Comparison of ENCODE assay signal across 13 cellular contexts in the genomic region with DNA sequence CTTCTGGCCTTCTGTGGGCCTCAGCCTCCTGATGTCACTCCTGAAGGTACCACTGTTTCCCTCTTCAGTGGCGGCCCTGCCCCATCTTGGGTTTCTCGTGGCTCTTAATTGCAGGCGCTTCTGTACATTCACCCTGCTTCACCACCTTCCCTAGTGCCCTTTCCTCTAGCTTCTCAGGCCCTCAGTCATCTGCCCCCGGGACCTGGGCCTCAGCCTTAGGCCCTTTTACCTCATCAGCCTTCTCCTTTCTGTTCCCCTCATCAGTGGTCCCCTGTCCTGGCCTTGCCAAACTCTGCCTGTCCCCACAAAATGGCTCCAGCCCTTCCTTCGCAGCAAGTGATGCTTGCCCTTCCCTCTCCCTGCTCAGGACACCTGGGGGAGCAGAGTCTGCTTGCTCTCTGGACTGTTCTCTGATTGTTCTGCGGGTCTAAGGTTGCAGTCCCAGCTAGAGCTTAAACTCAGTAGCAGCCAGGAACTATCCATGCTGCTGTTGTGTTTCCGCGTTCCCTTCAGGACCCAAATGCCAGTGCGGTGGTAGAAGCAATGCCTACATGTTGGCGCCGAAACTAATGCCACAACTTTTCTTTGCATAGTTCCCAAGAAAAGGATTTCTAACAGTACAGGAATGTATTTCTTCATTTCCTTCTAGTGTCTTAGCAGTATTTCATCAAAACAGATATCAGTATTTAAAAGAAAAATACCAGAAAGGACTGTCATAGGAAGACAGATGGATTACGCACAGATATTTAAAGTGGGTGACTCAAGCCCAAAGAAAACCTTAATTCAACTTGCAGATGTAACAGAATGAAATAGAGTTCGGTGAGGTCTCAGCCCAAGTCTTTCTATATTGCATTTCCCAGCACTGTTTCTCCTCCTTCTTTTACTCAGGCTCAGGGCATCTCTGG. TPM values are rescaled to one million over a fixed set of nuclear protein-coding genes. Genes with fewer than 3 reads are reported as not detected.
A peak's percentile ranks its signal among the peaks of the same experiment; 100 is the strongest.
DNase-seq lines count a peak whose midpoint lies in the region; ATAC-seq and TF ChIP-seq lines count a peak whose summit lies in the region.
"Had no signal": no experiment of that assay in that cellular context is flagged by ENCODE, and none has a peak within 500 bp of the region (broad histone marks: within the 10 kb centered on the region; RNA-seq: fewer than 3 reads in every experiment).

No MANE protein-coding gene starts in this region.

- ATAC-seq in HG03442 (IDR thresholded peaks at IDR 0.05; ENCODE audit: unreplicated experiment) = no peak

- no peak overlapping the region for H3K4me3 Mint-ChIP-seq in glutamatergic neuron (ENCODE audit: unreplicated experiment)
- H3K4me3 Mint-ChIP-seq in activated T-helper 1 cell treated with anti-CD3 and anti-CD28 coated beads, Interleukin-12 subunit alpha, Interleukin-12 subunit beta, Interleukin-2, Interleukin-4 antibody, amounts not matched to agents 30 ng/mL and 10 ng/mL and 1 ng/mL, durations not matched to agents 14 hours and 24 hours and 36 hours = no peak overlapping the region
- H3K4me3 Mint-ChIP-seq: CD4-positive, alpha-beta memory T cell had no signal

- H3K4me3 ChIP-seq in AG04450 (ENCODE audit: low read depth, low read length) (no peak overlapping the region; the same call in 1 of the 2 replicates), WERI-Rb-1 (ENCODE audit: low read depth, low read length) (no peak overlapping the region)
- H3K4me3 ChIP-seq: SJCRH30 had no signal

- POLR2A ChIA-PET in AG04450 (lab: Yijun Ruan, JAX) = interaction anchor here (1.3 kb wide), 1 partner anchor 55 kb away, joined by 3 read pairs; no protein-coding TSS in a partner anchor

- H3K27ac ChIP-seq in AG04450 (ENCODE audit: low read depth, low read length) = peak overlapping the region; percentile 99
- no peak overlapping the region for H3K27ac ChIP-seq in WERI-Rb-1
- no peak overlapping the region for H3K27ac ChIP-seq in caudate nucleus (ENCODE audit: low read depth, low read length)
- H3K27ac ChIP-seq: SJCRH30 had no signal

- H3K27me3 Mint-ChIP-seq in glutamatergic neuron (ENCODE audit: unreplicated experiment) = peaks cover 2% of the 10 kb centered on the region
- H3K27me3 Mint-ChIP-seq in activated T-helper 1 cell treated with anti-CD3 and anti-CD28 coated beads, Interleukin-12 subunit alpha, Interleukin-12 subunit beta, Interleukin-2, Interleukin-4 antibody, amounts not matched to agents 30 ng/mL and 10 ng/mL and 1 ng/mL, durations not matched to agents 14 hours and 24 hours and 36 hours (ENCODE audit: insufficient read depth) = no peaks in the 10 kb centered on the region
- H3K27me3 Mint-ChIP-seq: CD4-positive, alpha-beta memory T cell had no signal

- H3K9me3 ChIP-seq in AG04450 (ENCODE audit: control insufficient read depth, insufficient read depth, low read length) = peaks cover 5% of the 10 kb centered on the region
- no peaks in the 10 kb centered on the region for H3K9me3 ChIP-seq in WERI-Rb-1 (ENCODE audit: severe bottlenecking)
- H3K9me3 ChIP-seq: SJCRH30 had no signal

- TF ChIP-seq CTCF in AG04450 (IDR thresholded peaks at IDR 0.05; ENCODE audit: low read depth, low read length) (no peak), glutamatergic neuron (IDR thresholded peaks at IDR 0.05; ENCODE audit: partially characterized antibody, unreplicated experiment) (no peak), WERI-Rb-1 (IDR thresholded peaks at IDR 0.05; ENCODE audit: low read depth, low read length) (no peak)

- peaks cover 2% of the 10 kb centered on the region for H3K4me1 Mint-ChIP-seq in glutamatergic neuron (ENCODE audit: low read depth, unreplicated experiment)
- H3K4me1 Mint-ChIP-seq in activated T-helper 1 cell treated with anti-CD3 and anti-CD28 coated beads, Interleukin-12 subunit alpha, Interleukin-12 subunit beta, Interleukin-2, Interleukin-4 antibody, amounts not matched to agents 30 ng/mL and 10 ng/mL and 1 ng/mL, durations not matched to agents 14 hours and 24 hours and 36 hours (ENCODE audit: low read depth) = peaks cover 25% of the 10 kb centered on the region

- peaks cover 11% of the 10 kb centered on the region for H3K36me3 Mint-ChIP-seq in glutamatergic neuron (ENCODE audit: unreplicated experiment)
- peaks cover 56% of the 10 kb centered on the region for H3K36me3 Mint-ChIP-seq in activated T-helper 1 cell treated with anti-CD3 and anti-CD28 coated beads, Interleukin-12 subunit alpha, Interleukin-12 subunit beta, Interleukin-2, Interleukin-4 antibody, amounts not matched to agents 30 ng/mL and 10 ng/mL and 1 ng/mL, durations not matched to agents 14 hours and 24 hours and 36 hours (ENCODE audit: low read depth)

- no peaks in the 10 kb centered on the region for H3K9me3 Mint-ChIP-seq in glutamatergic neuron (ENCODE audit: unreplicated experiment)
- no peaks in the 10 kb centered on the region for H3K9me3 Mint-ChIP-seq in activated T-helper 1 cell treated with anti-CD3 and anti-CD28 coated beads, Interleukin-12 subunit alpha, Interleukin-12 subunit beta, Interleukin-2, Interleukin-4 antibody, amounts not matched to agents 30 ng/mL and 10 ng/mL and 1 ng/mL, durations not matched to agents 14 hours and 24 hours and 36 hours
- H3K9me3 Mint-ChIP-seq: CD4-positive, alpha-beta memory T cell had no signal

- peak; percentile 74 for DNase-seq in AG04450 (ENCODE audit: low read depth, low spot score)
- DNase-seq in HCEC 1CT = peak; percentile 97
- peak; percentile 94 for DNase-seq in amniotic epithelial cell (ENCODE audit: low read depth)
- DNase-seq in glutamatergic neuron = no peak
- DNase-seq in activated T-helper 1 cell treated with anti-CD3 and anti-CD28 coated beads, Interleukin-12 subunit alpha, Interleukin-12 subunit beta, Interleukin-2, Interleukin-4 antibody, amounts not matched to agents 30 ng/mL and 10 ng/mL and 1 ng/mL, durations not matched to agents 14 hours and 24 hours and 36 hours (ENCODE audit: low spot score) = no peak
- DNase-seq in WERI-Rb-1 = no peak
- no peak for DNase-seq in caudate nucleus (lab: John Stamatoyannopoulos, UW)
- DNase-seq: activated naive CD4-positive, alpha-beta T cell; CD4-positive, alpha-beta memory T cell; NCI-H524; SJCRH30; stimulated activated CD4-positive, alpha-beta T cell treated with anti-CD3 and anti-CD28 coated beads, Interleukin-1b, Interleukin-23, amount 100 ng/mL, for 48 hours had no signal

- peak overlapping the region; percentile 59 for H3K27ac Mint-ChIP-seq in glutamatergic neuron (ENCODE audit: unreplicated experiment)
- no peak overlapping the region for H3K27ac Mint-ChIP-seq in activated T-helper 1 cell treated with anti-CD3 and anti-CD28 coated beads, Interleukin-12 subunit alpha, Interleukin-12 subunit beta, Interleukin-2, Interleukin-4 antibody, amounts not matched to agents 30 ng/mL and 10 ng/mL and 1 ng/mL, durations not matched to agents 14 hours and 24 hours and 36 hours

- H3K27me3 ChIP-seq in AG04450 (ENCODE audit: control insufficient read depth, insufficient read depth, low read length) (no peaks in the 10 kb centered on the region), WERI-Rb-1 (ENCODE audit: insufficient read depth, low read depth, severe bottlenecking) (no peaks in the 10 kb centered on the region)
- H3K27me3 ChIP-seq: SJCRH30 had no signal

- H3K36me3 ChIP-seq in WERI-Rb-1 = peaks cover 50% of the 10 kb centered on the region

- intact Hi-C loops in activated T-helper 1 cell treated with anti-CD3 and anti-CD28 coated beads, Interleukin-12 subunit alpha, Interleukin-12 subunit beta, Interleukin-2, Interleukin-4 antibody, amounts not matched to agents 30 ng/mL and 10 ng/mL and 1 ng/mL, durations not matched to agents 14 hours and 24 hours and 36 hours (cut with micrococcal nuclease) = no loop called here

- CTCF ChIA-PET in AG04450 (lab: Charles Lee) = interaction anchor here (1.3 kb wide), 1 partner anchor 63 kb away, joined by 3 read pairs; no protein-coding TSS in a partner anchor

RNA-seq across cellular contexts. Expression of gene ASB1, which starts 7.5 kb away (rescaled TPM):
- 29.8 and 30.5 TPM in 2 replicates for polyA plus RNA-seq in AG04450 (2011; rRNA removed)
- polyA minus RNA-seq in AG04450 (2011; rRNA and poly(A)+ RNA removed) = 25.0 and 35.0 TPM in 2 replicates
- total RNA-seq in glutamatergic neuron (ENCODE audit: unreplicated experiment) = 36.1 TPM
- 32.4 and 35.2 TPM in 2 replicates for total RNA-seq in activated T-helper 1 cell treated with anti-CD3 and anti-CD28 coated beads, Interleukin-12 subunit alpha, Interleukin-12 subunit beta, Interleukin-2, Interleukin-4 antibody, amounts not matched to agents 30 ng/mL and 10 ng/mL and 1 ng/mL, durations not matched to agents 14 hours and 24 hours and 36 hours

Comparison
In these comparisons a context has a peak if more than half of its experiments do, and no peak if none do; other contexts are left out.
1. DNase-seq: peak in AG04450 (single experiment), HCEC 1CT (single experiment) and amniotic epithelial cell (single experiment); none in glutamatergic neuron (single experiment), activated T-helper 1 cell treated with anti-CD3 and anti-CD28 coated beads, Interleukin-12 subunit alpha, Interleukin-12 subunit beta, Interleukin-2, Interleukin-4 antibody, amounts not matched to agents 30 ng/mL and 10 ng/mL and 1 ng/mL, durations not matched to agents 14 hours and 24 hours and 36 hours (single experiment), WERI-Rb-1 (single experiment) and caudate nucleus (0 of 61).